In genomic region chr6:36873115-36873514, GRCh38 we compare ENCODE assay signal across 1 cellular context.
TF ChIP-seq lines count a peak whose summit lies in the region.

No MANE protein-coding gene starts in this region.

TF ChIP-seq in H1, 55 proteins besides CTCF, POLR2A, EP300 and RAD21:
- TF ChIP-seq KDM4A (IDR thresholded peaks at IDR 0.05; ENCODE audit: low read depth, low read length, severe bottlenecking), result no peak
- no peak for TF ChIP-seq NANOG (IDR thresholded peaks at IDR 0.05; ENCODE audit: insufficient read depth, low read depth, low read length, poor library complexity, severe bottlenecking)
- TF ChIP-seq CHD7 (IDR thresholded peaks at IDR 0.05; ENCODE audit: insufficient replicate concordance, low read length), result no peak
- TF ChIP-seq, protein P1, sequence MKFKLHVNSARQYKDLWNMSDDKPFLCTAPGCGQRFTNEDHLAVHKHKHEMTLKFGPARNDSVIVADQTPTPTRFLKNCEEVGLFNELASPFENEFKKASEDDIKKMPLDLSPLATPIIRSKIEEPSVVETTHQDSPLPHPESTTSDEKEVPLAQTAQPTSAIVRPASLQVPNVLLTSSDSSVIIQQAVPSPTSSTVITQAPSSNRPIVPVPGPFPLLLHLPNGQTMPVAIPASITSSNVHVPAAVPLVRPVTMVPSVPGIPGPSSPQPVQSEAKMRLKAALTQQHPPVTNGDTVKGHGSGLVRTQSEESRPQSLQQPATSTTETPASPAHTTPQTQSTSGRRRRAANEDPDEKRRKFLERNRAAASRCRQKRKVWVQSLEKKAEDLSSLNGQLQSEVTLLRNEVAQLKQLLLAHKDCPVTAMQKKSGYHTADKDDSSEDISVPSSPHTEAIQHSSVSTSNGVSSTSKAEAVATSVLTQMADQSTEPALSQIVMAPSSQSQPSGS (IDR thresholded peaks at IDR 0.05; ENCODE audit: low read length), result no peak
- no peak for TF ChIP-seq EZH2 (IDR thresholded peaks at IDR 0.05; ENCODE audit: low read depth, low read length, severe bottlenecking)
- TF ChIP-seq RFX5 (IDR thresholded peaks at IDR 0.05; ENCODE audit: borderline replicate concordance, low read depth, low read length), result no peak
- TF ChIP-seq TCF12 (IDR thresholded peaks at IDR 0.05; ENCODE audit: low read depth, low read length), result no peak
- TF ChIP-seq SIX5 (IDR thresholded peaks at IDR 0.05; ENCODE audit: low read depth, low read length), result no peak
- no peak for TF ChIP-seq JUN (IDR thresholded peaks at IDR 0.05; ENCODE audit: low read depth, low read length)
- TF ChIP-seq NRF1 (IDR thresholded peaks at IDR 0.05; ENCODE audit: low read depth, low read length), result no peak
